ENCODE assay signal across 34 cellular contexts in the genomic region with DNA sequence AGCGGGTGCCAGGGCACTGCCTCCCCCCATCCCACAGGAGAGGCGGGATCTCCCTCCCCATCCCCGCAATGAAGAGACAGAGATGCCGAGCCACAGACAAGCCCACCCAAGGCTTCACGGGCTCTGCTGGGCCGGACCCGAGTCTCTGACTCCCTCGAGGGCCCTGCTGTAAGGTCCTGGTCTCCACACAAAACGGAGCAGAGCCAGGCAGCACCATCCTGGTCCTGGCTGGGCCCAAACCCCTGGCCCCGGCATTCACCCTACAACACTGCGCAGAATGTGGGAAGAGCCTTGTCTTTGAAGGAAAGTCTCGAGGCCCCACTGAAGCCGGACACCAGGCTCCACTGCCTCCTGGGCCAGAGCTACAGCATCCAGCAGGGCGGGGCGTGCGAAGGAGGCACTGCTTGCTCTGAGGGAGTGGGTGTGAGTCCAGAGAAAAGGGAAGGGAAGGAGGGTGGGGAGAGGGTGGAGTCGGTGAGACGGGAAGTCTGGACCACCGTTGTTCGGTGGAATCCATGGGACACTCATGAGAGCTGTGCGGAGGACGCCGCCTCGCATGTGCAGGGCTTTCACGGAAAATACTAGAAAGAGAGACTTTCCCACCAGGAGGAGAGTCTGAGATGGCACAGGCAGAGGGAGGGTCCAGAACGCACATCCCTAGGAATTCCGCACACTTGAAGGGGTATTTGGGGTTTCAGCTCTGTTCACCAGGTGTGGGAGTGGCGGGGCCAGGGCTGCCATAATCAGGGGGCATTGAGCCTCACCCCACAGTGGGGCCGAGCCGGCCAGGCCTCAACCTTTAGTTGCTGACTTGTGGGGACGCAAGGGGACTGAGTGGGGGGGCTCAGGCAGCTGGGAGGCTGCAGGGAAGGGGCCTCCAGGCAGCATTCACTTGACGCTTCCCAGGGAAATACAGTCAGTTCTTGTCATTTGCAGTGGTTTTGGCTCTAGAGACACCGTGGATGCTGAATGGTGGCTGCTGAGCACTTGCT. TPM values are rescaled to one million over a fixed set of nuclear protein-coding genes. Genes with fewer than 3 reads are reported as not detected.
DNase-seq lines count a peak whose midpoint lies in the region; ATAC-seq, FAIRE-seq and TF ChIP-seq lines count a peak whose summit lies in the region.
"Had no signal": no experiment of that assay in that cellular context is flagged by ENCODE, and none has a peak within 500 bp of the region (broad histone marks: within the 10 kb centered on the region; RNA-seq: fewer than 3 reads in every experiment).

No MANE protein-coding gene starts in this region.

- no peak overlapping the region for H3K4me3 Mint-ChIP-seq in CD4-positive, alpha-beta T cell
- H3K4me3 Mint-ChIP-seq: CD4-positive, alpha-beta memory T cell; GM23338 had no signal

- ATAC-seq in psoas muscle (no peak), GM18502 (IDR thresholded peaks at IDR 0.05; ENCODE audit: poor library complexity, unreplicated experiment) (no peak)
- ATAC-seq in CD4-positive, alpha-beta T cell (ENCODE audit: poor library complexity), result no peak
- ATAC-seq: A549, GM12878, GM23338, PC-3 had no signal

- H3K9me3 ChIP-seq in HEK293 (ENCODE audit: control insufficient read depth, insufficient read depth, low read depth, low read length) (no peaks in the 10 kb centered on the region), kidney (ENCODE audit: control insufficient read depth in 1 of 2, low read length in 2 of 2) (no peaks in the 10 kb centered on the region), psoas muscle (no peaks in the 10 kb centered on the region)
- H3K9me3 ChIP-seq in CD4-positive, alpha-beta T cell (ENCODE audit: control insufficient read depth, low read length), result no peaks in the 10 kb centered on the region
- H3K9me3 ChIP-seq: A549, HAP-1 had no signal

- CTCF ChIA-PET in HEK293 (lab: Yijun Ruan, JAX), result no interaction called here
- CTCF ChIA-PET in CD4-positive, alpha-beta T cell (lab: Charles Lee), result no interaction called here

- intact Hi-C loops in kidney (cut with DNase I) (no loop called here), psoas muscle (cut with DNase I) (no loop called here)
- intact Hi-C loops in CD4-positive, alpha-beta T cell (cut with DNase I, micrococcal nuclease), result no loop called here

- no peaks in the 10 kb centered on the region for H3K4me1 Mint-ChIP-seq in CD4-positive, alpha-beta T cell (ENCODE audit: low read depth)

- peaks cover 22% of the 10 kb centered on the region for H3K27me3 Mint-ChIP-seq in CD4-positive, alpha-beta T cell

- H3K27ac ChIP-seq in HEK293 (ENCODE audit: extremely low read depth, low read depth, low read length) (no peak overlapping the region), angular gyrus (ENCODE audit: low read depth, low read length) (peak overlapping the region; percentile 81), kidney (ENCODE audit: low read depth in 2 of 2, low read length in 2 of 2) (no peak overlapping the region), psoas muscle (no peak overlapping the region)
- no peak overlapping the region for H3K27ac ChIP-seq in CD4-positive, alpha-beta T cell (ENCODE audit: low read depth, low read length)
- H3K27ac ChIP-seq: A549; BLaER1 treated with 17β-estradiol and CSF1 and Interleukin-3, amounts not matched to agents 10 nM and 100 nM; KMS-11 had no signal

- peaks cover 0 to 68% (median 16%) of the 10 kb centered on the region in 3 donors for H3K27me3 ChIP-seq in psoas muscle (ENCODE audit: insufficient read depth in 3 of 3, low read length in 2 of 3)
- peaks cover 12% of the 10 kb centered on the region for H3K27me3 ChIP-seq in CD4-positive, alpha-beta T cell (ENCODE audit: control insufficient read depth, insufficient read depth, low read length)

- no peaks in the 10 kb centered on the region for H3K36me3 Mint-ChIP-seq in CD4-positive, alpha-beta T cell (ENCODE audit: low read depth)
- H3K36me3 Mint-ChIP-seq: CD4-positive, alpha-beta memory T cell had no signal

- peak; percentile 58 for DNase-seq in kidney
- DNase-seq in psoas muscle, result peak; percentile 13 to 40
- DNase-seq in CD4-positive, alpha-beta T cell, result no peak
- DNase-seq in KBM-7, result no peak
- no peak for DNase-seq in DMS 273 (lab: John Stamatoyannopoulos, UW; ENCODE audit: unreplicated experiment)
- DNase-seq: AML-193; CD4-positive, alpha-beta memory T cell; COR-L47; DMS 273 treated with DMSO at 0.1 percent for 48 hours; DMS79; EL; GDM1; IMR-90; MM.1S; NCI-H1048; NCI-H1417; NCI-H1694; NCI-H2029 treated with DMSO at 0.1 percent for 48 hours; NCI-H446 treated with DMSO at 0.1 percent for 48 hours; NCI-H526; NCI-H82; NK-92 treated with Interleukin-12 subunit alpha and Interleukin-12 subunit beta, amount 100 ng/mL, for 24 hours; PC-3; SHP77 had no signal

- H3K9me3 Mint-ChIP-seq in CD4-positive, alpha-beta T cell, result no peaks in the 10 kb centered on the region

- H3K36me3 ChIP-seq in HEK293 (ENCODE audit: control insufficient read depth in 2 of 2, insufficient read depth in 1 of 2, low read length in 2 of 2) (no peaks in the 10 kb centered on the region), kidney (ENCODE audit: control insufficient read depth in 1 of 2, insufficient read depth in 2 of 2, low read length in 2 of 2) (no peaks in the 10 kb centered on the region), psoas muscle (ENCODE audit: insufficient read depth in 1 of 2, low read depth in 1 of 2) (no peaks in the 10 kb centered on the region)
- H3K36me3 ChIP-seq: BLaER1 treated with 17β-estradiol and CSF1 and Interleukin-3, amounts not matched to agents 10 nM and 100 nM; HAP-1 had no signal

- H3K4me1 ChIP-seq in HEK293 (ENCODE audit: control insufficient read depth, insufficient read depth, low read length) (no peaks in the 10 kb centered on the region), kidney (ENCODE audit: control insufficient read depth in 1 of 2, insufficient read depth in 1 of 2, low read depth in 1 of 2, low read length in 2 of 2) (peaks cover 10 to 18% of the 10 kb centered on the region in 2 donors), psoas muscle (no peaks in the 10 kb centered on the region)
- H3K4me1 ChIP-seq: A549, HAP-1 had no signal

- WGBS in psoas muscle, 3 donors, result 90 to 91% (median 90%) methylated on average over 32 to 33 of the region's 33 CpGs

- POLR2A ChIA-PET in HEK293 (lab: Yijun Ruan, JAX), result no interaction called here
- POLR2A ChIA-PET in CD4-positive, alpha-beta T cell (lab: Charles Lee), result no interaction called here

- H3K27ac Mint-ChIP-seq in CD4-positive, alpha-beta T cell, result no peak overlapping the region
- H3K27ac Mint-ChIP-seq: GM23338 had no signal

- FAIRE-seq in kidney (lab: Jason Lieb, UNC), result no peak
- FAIRE-seq: A549, GM12878 had no signal

- H3K4me3 ChIP-seq in HEK293 (ENCODE audit: low read depth, low read length) (no peak overlapping the region), kidney (ENCODE audit: low read length in 2 of 2) (no peak overlapping the region), psoas muscle (no peak overlapping the region)
- H3K4me3 ChIP-seq: A549; BLaER1 treated with 17β-estradiol and CSF1 and Interleukin-3, amounts not matched to agents 10 nM and 100 nM; GM12878; GM23338; HAP-1 had no signal

- no peak overlapping the region for H3K9ac ChIP-seq in kidney (ENCODE audit: low read length in 2 of 2)
- H3K9ac ChIP-seq: BLaER1 treated with 17β-estradiol and CSF1 and Interleukin-3, amounts not matched to agents 10 nM and 100 nM; KMS-11 had no signal

- in situ Hi-C loops in KBM-7 (cut with MboI; ENCODE audit: low pct_unique_long_range_greater_than_20kb, low sequenced_read_pairs), result no loop called here

- TF ChIP-seq CTCF in HEK293 (tag by site-specific recombination; IDR thresholded peaks at IDR 0.05) (no peak), kidney (IDR thresholded peaks at IDR 0.05; ENCODE audit: borderline replicate concordance, extremely low read depth, insufficient read depth) (no peak), psoas muscle (IDR thresholded peaks at IDR 0.05) (no peak)
- no peak for TF ChIP-seq CTCF in CD4-positive, alpha-beta T cell (IDR thresholded peaks at IDR 0.05)

TF ChIP-seq in HEK293, 187 proteins besides CTCF, POLR2A, EP300 and RAD21:
- TF ChIP-seq, protein P1, sequence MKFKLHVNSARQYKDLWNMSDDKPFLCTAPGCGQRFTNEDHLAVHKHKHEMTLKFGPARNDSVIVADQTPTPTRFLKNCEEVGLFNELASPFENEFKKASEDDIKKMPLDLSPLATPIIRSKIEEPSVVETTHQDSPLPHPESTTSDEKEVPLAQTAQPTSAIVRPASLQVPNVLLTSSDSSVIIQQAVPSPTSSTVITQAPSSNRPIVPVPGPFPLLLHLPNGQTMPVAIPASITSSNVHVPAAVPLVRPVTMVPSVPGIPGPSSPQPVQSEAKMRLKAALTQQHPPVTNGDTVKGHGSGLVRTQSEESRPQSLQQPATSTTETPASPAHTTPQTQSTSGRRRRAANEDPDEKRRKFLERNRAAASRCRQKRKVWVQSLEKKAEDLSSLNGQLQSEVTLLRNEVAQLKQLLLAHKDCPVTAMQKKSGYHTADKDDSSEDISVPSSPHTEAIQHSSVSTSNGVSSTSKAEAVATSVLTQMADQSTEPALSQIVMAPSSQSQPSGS (tag by site-specific recombination; IDR thresholded peaks at IDR 0.05; ENCODE audit: low read depth), result no peak
- no peak for TF ChIP-seq SCRT2 (tag by site-specific recombination; IDR thresholded peaks at IDR 0.05)
- peak; percentile 61 for TF ChIP-seq KLF1 (tag by site-specific recombination; IDR thresholded peaks at IDR 0.05)

RNA-seq across cellular contexts. Expression of a gene that starts 36.8 kb away (rescaled TPM):
- total RNA-seq in kidney (20.7 TPM), psoas muscle (not detected)
- polyA plus RNA-seq in kidney (ENCODE audit: insufficient read depth, low read depth, low replicate concordance) (4.8 TPM), psoas muscle (under 1 TPM; 0.01 to 0.21 (median 0.08) TPM)
- total RNA-seq in CD4-positive, alpha-beta T cell, result not detected
- total RNA-seq: CD4-positive, alpha-beta memory T cell; GM12878; SK-MEL-5 had no signal

Comparison
In these comparisons a context has a peak if more than half of its experiments do, and no peak if none do; other contexts are left out.
1. DNase-seq: peak in kidney (single experiment) and psoas muscle (2 of 2); none in CD4-positive, alpha-beta T cell (0 of 10), KBM-7 (single experiment) and DMS 273 (single experiment).
2. RNA of a gene that starts 36.8 kb away (total RNA-seq): 20.7 TPM in kidney (single experiment); not detected in psoas muscle and not detected in CD4-positive, alpha-beta T cell; every median in the first group is over 10 times any median in the second.